ENCODE assay signal across 7 cellular contexts in genomic region chr1:54052470-54052933, GRCh38. TPM values are rescaled to one million over a fixed set of nuclear protein-coding genes. Genes with fewer than 3 reads are reported as not detected.
DNase-seq lines count a peak whose midpoint lies in the region; ATAC-seq lines count a peak whose summit lies in the region.

No MANE protein-coding gene starts in this region.

- H3K36me3 ChIP-seq in stomach smooth muscle (ENCODE audit: control insufficient read depth in 2 of 2, insufficient read depth in 2 of 2, low read length in 2 of 2): peaks cover 0 to 2% of the 10 kb centered on the region in 2 donors

- peak overlapping the region; percentile 98 for H3K4me3 ChIP-seq in Jurkat, Clone E6-1 (ENCODE audit: low read length)
- H3K4me3 ChIP-seq in stomach smooth muscle (ENCODE audit: low read length in 2 of 2): peak overlapping the region; percentile 100

- peak; percentile 24 for ATAC-seq in GM21515 (IDR thresholded peaks at IDR 0.05; ENCODE audit: unreplicated experiment)

- DNase-seq in EH (ENCODE audit: low read depth) (peak; percentile 81), UCSD-AML1 (lab: John Stamatoyannopoulos, UW; ENCODE audit: unreplicated experiment) (peak; percentile 49), medulla oblongata (ENCODE audit: extremely low spot score) (peak; percentile 66)
- DNase-seq in Jurkat, Clone E6-1 (ENCODE audit: low read depth, low spot score): peak; percentile 18
- DNase-seq in effector CD4-positive, alpha-beta T cell: peak; percentile 30

- peak overlapping the region; percentile 95 for H3K27ac ChIP-seq in stomach smooth muscle (ENCODE audit: low read length)

- H3K27me3 ChIP-seq in stomach smooth muscle (ENCODE audit: control insufficient read depth in 1 of 2, insufficient read depth in 2 of 2, low read length in 2 of 2): no peaks in the 10 kb centered on the region

- peaks cover 27% of the 10 kb centered on the region for H3K4me1 ChIP-seq in stomach smooth muscle (ENCODE audit: control insufficient read depth, insufficient read depth, low read length)

- H3K9ac ChIP-seq in stomach smooth muscle (ENCODE audit: low read length in 2 of 2): peak overlapping the region; percentile 96 to 100

- no peaks in the 10 kb centered on the region for H3K9me3 ChIP-seq in stomach smooth muscle (ENCODE audit: control insufficient read depth in 2 of 2, low read length in 2 of 2)

RNA-seq across cellular contexts. Expression of gene TMEM59, which starts 0.5 kb away (rescaled TPM):
- 88.0 TPM for polyA plus RNA-seq in Jurkat, Clone E6-1 (2012; ENCODE audit: insufficient read depth, insufficient read length)

RNA-seq across cellular contexts. Expression of gene TCEANC2, which starts 0.9 kb away (rescaled TPM):
- 8.5 TPM for polyA plus RNA-seq in Jurkat, Clone E6-1 (2012; ENCODE audit: insufficient read depth, insufficient read length)

RNA-seq across cellular contexts. Expression of gene LDLRAD1, which starts 34.5 kb away (rescaled TPM):
- polyA plus RNA-seq in Jurkat, Clone E6-1 (2012; ENCODE audit: insufficient read depth, insufficient read length): not detected

Comparison
In these comparisons a context has a peak if more than half of its experiments do, and no peak if none do; other contexts are left out.
1. Peak in every context shown above with its lines: DNase-seq, ATAC-seq, H3K4me3 ChIP-seq and H3K27ac ChIP-seq.
2. DNase-seq: peak in every context shown above with its lines; median percentile 81 in EH; 66 in medulla oblongata; 49 in UCSD-AML1; 30 in effector CD4-positive, alpha-beta T cell; 18 in Jurkat, Clone E6-1.